Comparison of ENCODE assay signal across 22 cellular contexts in the genomic region with DNA sequence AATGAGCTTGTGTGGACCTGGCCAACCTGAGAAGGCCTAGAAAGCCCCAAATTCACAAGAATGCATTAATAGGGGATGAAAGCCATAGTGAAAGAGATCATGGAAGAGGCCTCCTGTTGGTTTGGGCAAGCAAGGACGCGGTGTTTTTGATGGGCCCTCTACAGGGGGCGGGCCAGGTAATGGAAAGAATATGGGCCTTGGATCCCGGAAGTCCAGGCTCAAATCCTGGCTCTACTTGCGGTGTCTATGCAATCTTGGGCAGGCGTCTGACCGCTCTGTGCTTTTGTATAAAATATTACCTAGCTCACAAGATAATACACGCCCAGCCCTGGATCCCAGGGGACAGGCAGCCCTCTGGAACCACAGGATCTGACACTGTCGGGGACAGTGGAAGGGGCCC. TPM values are rescaled to one million over a fixed set of nuclear protein-coding genes. Genes with fewer than 3 reads are reported as not detected.
DNase-seq lines count a peak whose midpoint lies in the region; ATAC-seq and TF ChIP-seq lines count a peak whose summit lies in the region.
"Had no signal": no experiment of that assay in that cellular context is flagged by ENCODE, and none has a peak within 500 bp of the region (broad histone marks: within the 10 kb centered on the region; RNA-seq: fewer than 3 reads in every experiment).

No MANE protein-coding gene starts in this region.

- BruUV-seq in MCF 10A (replicated peaks; lab: Mats Ljungman, UMichigan) (no TSS peak), mammary epithelial cell (replicated peaks; lab: Mats Ljungman, UMichigan) (no TSS peak)

- no peak for TF ChIP-seq POLR2A in breast epithelium (IDR thresholded peaks at IDR 0.05)
- no peak for TF ChIP-seq POLR2A in thyroid gland (IDR thresholded peaks at IDR 0.05)

- H2AFZ ChIP-seq in mammary epithelial cell (ENCODE audit: low read depth, low read length) = peak overlapping the region; percentile 83

- H3K4me2 ChIP-seq in mammary epithelial cell (ENCODE audit: insufficient read depth, low read depth, low read length) = no peak overlapping the region

- POLR2A ChIA-PET in MCF 10A (lab: Yijun Ruan, JAX) = no interaction called here

- 61% methylated on average over 8 of the region's 9 CpGs for WGBS in mammary epithelial cell (ENCODE audit: low coverage, missing lambda C conversion rate)
- 94% methylated on average over 9 of the region's 9 CpGs for WGBS in thyroid gland, 2 donors

- no peaks in the 10 kb centered on the region for H3K27me3 Mint-ChIP-seq in MCF 10A (ENCODE audit: insufficient read depth, unreplicated experiment)
- peaks cover 4% of the 10 kb centered on the region for H3K27me3 Mint-ChIP-seq in neural crest cell (ENCODE audit: low read depth)
- peaks cover 50% of the 10 kb centered on the region for H3K27me3 Mint-ChIP-seq in activated naive CD4-positive, alpha-beta T cell treated with anti-CD3 and anti-CD28 coated beads, Interleukin-2, amount 10 ng/mL, durations not matched to agents 7 days and 5 days

- CTCF ChIA-PET in MCF 10A (lab: Yijun Ruan, JAX) = interaction anchor here (0.5 to 2.6 kb wide), 7 partner anchors 9 to 417 kb away, joined by 3 to 8 read pairs (median 5); no protein-coding TSS in a partner anchor
- CTCF ChIA-PET in mammary epithelial cell (lab: Charles Lee; ENCODE audit: low non-redundant PET) = interaction anchor here (1.2 kb wide), 1 partner anchor 66 kb away, joined by 3 read pairs; no protein-coding TSS in a partner anchor
- CTCF ChIA-PET in activated naive CD4-positive, alpha-beta T cell treated with anti-CD3 and anti-CD28 coated beads, Interleukin-2, amount 10 ng/mL, durations not matched to agents 7 days and 5 days (lab: Charles Lee) = interaction anchor here (1.1 to 1.7 kb wide), 2 partner anchors 11 to 670 kb away, joined by 3 to 5 read pairs; no protein-coding TSS in a partner anchor

- no peaks in the 10 kb centered on the region for H3K9me3 Mint-ChIP-seq in MCF 10A (ENCODE audit: unreplicated experiment)
- no peaks in the 10 kb centered on the region for H3K9me3 Mint-ChIP-seq in neural crest cell
- H3K9me3 Mint-ChIP-seq in activated naive CD4-positive, alpha-beta T cell treated with anti-CD3 and anti-CD28 coated beads, Interleukin-2, amount 10 ng/mL, durations not matched to agents 7 days and 5 days = no peaks in the 10 kb centered on the region
- H3K9me3 Mint-ChIP-seq: activated naive CD4-positive, alpha-beta T cell treated with anti-CD3 and anti-CD28 coated beads, Interleukin-2, amount 50 U/mL, for 72 hours; activated T-cell treated with anti-CD3 and anti-CD28 coated beads, Interleukin-2, amount 50 U/mL, for 72 hours; naive B cell had no signal

- intact Hi-C loops in breast epithelium (cut with DNase I; ENCODE audit: low total_unique reads) = no loop called here
- intact Hi-C loops in MCF 10A (cut with micrococcal nuclease) = no loop called here
- intact Hi-C loops in mammary epithelial cell (cut with micrococcal nuclease) = loop anchor here (5.0 to 10.0 kb wide), 4 partner anchors 44 to 256 kb away; a partner anchor contains a TSS
- intact Hi-C loops in thyroid gland (cut with DNase I) = no loop called here

- peak overlapping the region; percentile 81 to 84 for H3K27ac ChIP-seq in breast epithelium
- H3K27ac ChIP-seq in mammary epithelial cell (ENCODE audit: insufficient read depth, low read depth, low read length) = no peak overlapping the region
- peak overlapping the region; percentile 61 to 76 (median 62) for H3K27ac ChIP-seq in thyroid gland
- H3K27ac ChIP-seq: ascending aorta, HL-60, ovary, thoracic aorta had no signal

- no peak for ATAC-seq in HG03108 (IDR thresholded peaks at IDR 0.05; ENCODE audit: unreplicated experiment)

- H3K27me3 ChIP-seq in breast epithelium (no peaks in the 10 kb centered on the region), mammary epithelial cell (ENCODE audit: insufficient read depth, low read length) (no peaks in the 10 kb centered on the region), thyroid gland (no peaks in the 10 kb centered on the region)
- H3K27me3 ChIP-seq: MG63, ovary had no signal

- no peaks in the 10 kb centered on the region for H3K79me2 ChIP-seq in mammary epithelial cell (ENCODE audit: insufficient read depth, low read length)

- H3K36me3 Mint-ChIP-seq in MCF 10A (ENCODE audit: insufficient read depth, unreplicated experiment) (no peaks in the 10 kb centered on the region), neural crest cell (ENCODE audit: low read depth) (no peaks in the 10 kb centered on the region)
- no peaks in the 10 kb centered on the region for H3K36me3 Mint-ChIP-seq in activated naive CD4-positive, alpha-beta T cell treated with anti-CD3 and anti-CD28 coated beads, Interleukin-2, amount 10 ng/mL, durations not matched to agents 7 days and 5 days
- H3K36me3 Mint-ChIP-seq: activated naive CD4-positive, alpha-beta T cell treated with anti-CD3 and anti-CD28 coated beads, Interleukin-2, amount 50 U/mL, for 72 hours; naive B cell had no signal

- H3K9me3 ChIP-seq in breast epithelium = no peaks in the 10 kb centered on the region
- H3K9me3 ChIP-seq in mammary epithelial cell (replicated peaks; ENCODE audit: insufficient read depth, low read length) = no peaks in the 10 kb centered on the region
- no peaks in the 10 kb centered on the region for H3K9me3 ChIP-seq in thyroid gland
- H3K9me3 ChIP-seq: ascending aorta, esophagus muscularis mucosa, MG63, ovary, thoracic aorta had no signal

- H3K36me3 ChIP-seq in breast epithelium = no peaks in the 10 kb centered on the region
- H3K36me3 ChIP-seq in mammary epithelial cell (ENCODE audit: insufficient read depth, low read length) = no peaks in the 10 kb centered on the region
- no peaks in the 10 kb centered on the region for H3K36me3 ChIP-seq in thyroid gland
- H3K36me3 ChIP-seq: ascending aorta, esophagus muscularis mucosa, MG63, ovary, thoracic aorta had no signal

- TF ChIP-seq CTCF in breast epithelium (IDR thresholded peaks at IDR 0.05) = no peak
- no peak for TF ChIP-seq CTCF in MCF 10A (IDR thresholded peaks at IDR 0.05; ENCODE audit: unreplicated experiment)
- no peak for TF ChIP-seq CTCF in mammary epithelial cell (conservative IDR thresholded peaks at IDR 0.05 in 1 of 2, IDR thresholded peaks at IDR 0.05 in 1 of 2; ENCODE audit: extremely low read depth in 1 of 2, insufficient read depth in 1 of 2, low read depth in 1 of 2, low read length in 2 of 2)
- no peak for TF ChIP-seq CTCF in neural crest cell (conservative IDR thresholded peaks at IDR 0.05)
- no peak for TF ChIP-seq CTCF in thyroid gland (IDR thresholded peaks at IDR 0.05)

- in situ Hi-C loops in mammary epithelial cell (cut with MboI; ENCODE audit: low sequenced_read_pairs in 2 of 2) = no loop called here

- no peaks in the 10 kb centered on the region for H4K20me1 ChIP-seq in mammary epithelial cell (ENCODE audit: insufficient read depth, low read length)

- H3K4me3 Mint-ChIP-seq in MCF 10A (ENCODE audit: unreplicated experiment) = no peak overlapping the region
- H3K4me3 Mint-ChIP-seq in neural crest cell = peak overlapping the region; percentile 12
- no peak overlapping the region for H3K4me3 Mint-ChIP-seq in activated naive CD4-positive, alpha-beta T cell treated with anti-CD3 and anti-CD28 coated beads, Interleukin-2, amount 10 ng/mL, durations not matched to agents 7 days and 5 days
- H3K4me3 Mint-ChIP-seq: activated CD4-positive, alpha-beta T cell treated with anti-CD3 and anti-CD28 coated beads for 36 hours; activated T-cell treated with anti-CD3 and anti-CD28 coated beads, Interleukin-2, amount 50 U/mL, for 72 hours had no signal

- dilution Hi-C loops in mammary epithelial cell (cut with HindIII; ENCODE audit: low sequenced_read_pairs) = no loop called here

- peaks cover 6 to 8% of the 10 kb centered on the region in 2 donors for H3K4me1 ChIP-seq in breast epithelium
- peaks cover 16% of the 10 kb centered on the region for H3K4me1 ChIP-seq in mammary epithelial cell (ENCODE audit: insufficient read depth, low read length)
- H3K4me1 ChIP-seq in thyroid gland = peaks cover 17 to 24% of the 10 kb centered on the region in 2 donors
- H3K4me1 ChIP-seq: ascending aorta had no signal

- DNase-seq in breast epithelium (ENCODE audit: low spot score in 2 of 2) (peak in 1 of 2 donors; percentile 43), MCF 10A (ENCODE audit: unreplicated experiment) (no peak), mammary epithelial cell (no peak), neural crest cell (ENCODE audit: low read depth, low spot score) (no peak), thyroid gland (peak in 1 of 2 donors; percentile 15), NCI-H774 (lab: John Stamatoyannopoulos, UW) (no peak)
- no peak for DNase-seq in activated naive CD4-positive, alpha-beta T cell treated with anti-CD3 and anti-CD28 coated beads, Interleukin-2, amount 10 ng/mL, durations not matched to agents 7 days and 5 days
- DNase-seq: effector CD8-positive, alpha-beta T cell; NCI-H1436; NCI-H2107; NCI-H510A; ovary had no signal

- H3K27ac Mint-ChIP-seq in MCF 10A (ENCODE audit: low read depth, unreplicated experiment) = no peak overlapping the region
- H3K27ac Mint-ChIP-seq in neural crest cell (ENCODE audit: unreplicated experiment) = peak overlapping the region; percentile 75
- no peak overlapping the region for H3K27ac Mint-ChIP-seq in activated naive CD4-positive, alpha-beta T cell treated with anti-CD3 and anti-CD28 coated beads, Interleukin-2, amount 10 ng/mL, durations not matched to agents 7 days and 5 days
- H3K27ac Mint-ChIP-seq: activated CD4-positive, alpha-beta T cell treated with anti-CD3 and anti-CD28 coated beads for 36 hours; activated naive CD4-positive, alpha-beta T cell treated with anti-CD3 and anti-CD28 coated beads, Interleukin-2, amount 50 U/mL, for 72 hours; activated T-cell treated with anti-CD3 and anti-CD28 coated beads, Interleukin-2, amount 50 U/mL, for 72 hours; naive B cell had no signal

- H3K9ac ChIP-seq in mammary epithelial cell (ENCODE audit: insufficient read depth, low read length) = no peak overlapping the region

- peak overlapping the region in 1 of 3 donors; percentile 37 for H3K4me3 ChIP-seq in breast epithelium
- H3K4me3 ChIP-seq in mammary epithelial cell (replicated peaks in 1 of 3; ENCODE audit: insufficient read depth in 1 of 3, low read depth in 2 of 3, low read length in 3 of 3) = no peak overlapping the region
- H3K4me3 ChIP-seq in thyroid gland (replicated peaks in 1 of 3) = no peak overlapping the region
- H3K4me3 ChIP-seq: ascending aorta, MG63, ovary, thoracic aorta had no signal

- H3K4me1 Mint-ChIP-seq in MCF 10A (ENCODE audit: insufficient read depth, unreplicated experiment) (peaks cover 11% of the 10 kb centered on the region), neural crest cell (peaks cover 22% of the 10 kb centered on the region)
- H3K4me1 Mint-ChIP-seq in activated naive CD4-positive, alpha-beta T cell treated with anti-CD3 and anti-CD28 coated beads, Interleukin-2, amount 10 ng/mL, durations not matched to agents 7 days and 5 days = no peaks in the 10 kb centered on the region
- H3K4me1 Mint-ChIP-seq: activated CD4-positive, alpha-beta T cell treated with anti-CD3 and anti-CD28 coated beads for 36 hours had no signal

RNA-seq across cellular contexts. Expression of a gene that starts 41.1 kb away (rescaled TPM):
- total RNA-seq in breast epithelium (10 to 100 TPM; 23.7 to 73.6 (median 48.5) TPM), MCF 10A (2022) (15.7 and 17.9 TPM in 2 replicates), mammary epithelial cell (10 to 100 TPM; 12.2 to 64.3 TPM), neural crest cell (7.7 and 8.9 TPM in 2 replicates), thyroid gland (10 to 100 TPM; 15.3 to 29.9 (median 17.8) TPM)
- 12.0 TPM for polyA plus RNA-seq in mammary epithelial cell
- polyA minus RNA-seq in mammary epithelial cell = 45.1 TPM
